In the genomic region with DNA sequence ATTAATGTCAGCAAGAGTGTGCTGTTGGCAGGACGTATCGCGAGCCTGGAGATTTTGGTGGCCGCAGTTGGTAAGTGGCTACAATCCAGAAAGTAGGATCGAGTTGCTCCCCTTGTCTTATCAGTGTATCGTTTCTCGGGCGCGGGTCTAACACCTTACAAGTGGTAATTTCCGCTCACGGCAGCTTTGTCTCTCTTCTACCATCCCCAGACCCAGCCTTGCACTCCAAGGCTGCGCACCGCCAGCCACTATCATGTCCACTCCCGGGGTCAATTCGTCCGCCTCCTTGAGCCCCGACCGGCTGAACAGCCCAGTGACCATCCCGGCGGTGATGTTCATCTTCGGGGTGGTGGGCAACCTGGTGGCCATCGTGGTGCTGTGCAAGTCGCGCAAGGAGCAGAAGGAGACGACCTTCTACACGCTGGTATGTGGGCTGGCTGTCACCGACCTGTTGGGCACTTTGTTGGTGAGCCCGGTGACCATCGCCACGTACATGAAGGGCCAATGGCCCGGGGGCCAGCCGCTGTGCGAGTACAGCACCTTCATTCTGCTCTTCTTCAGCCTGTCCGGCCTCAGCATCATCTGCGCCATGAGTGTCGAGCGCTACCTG, we compare ENCODE assay signal across 7 cellular contexts. TPM values are rescaled to one million over a fixed set of nuclear protein-coding genes. Genes with fewer than 3 reads are reported as not detected.
DNase-seq lines count a peak whose midpoint lies in the region; ATAC-seq lines count a peak whose summit lies in the region.

No MANE protein-coding gene starts in this region.

- H3K4me1 ChIP-seq in esophagus (ENCODE audit: control insufficient read depth in 2 of 2, insufficient read depth in 2 of 2, low read length in 1 of 2): peaks cover 4 to 12% of the 10 kb centered on the region in 2 donors

- no peaks in the 10 kb centered on the region for H3K36me3 ChIP-seq in esophagus (ENCODE audit: control insufficient read depth in 2 of 2, insufficient read depth in 2 of 2, low read length in 1 of 2)

- no peaks in the 10 kb centered on the region for H3K27me3 Mint-ChIP-seq in natural killer cell treated with Interleukin-12 subunit alpha and Interleukin-12 subunit beta and Interleukin-15 and Interleukin-18, amount 100 ng/mL, for 72 hours

- peak overlapping the region; percentile 47 to 87 for H3K27ac ChIP-seq in esophagus (ENCODE audit: low read depth in 2 of 2, low read length in 1 of 2)

- WGBS in esophagus, 2 donors: 2 to 3% methylated on average over 37 of the region's 37 CpGs

- peaks cover 0 to 3% of the 10 kb centered on the region in 2 donors for H3K27me3 ChIP-seq in esophagus (ENCODE audit: control insufficient read depth in 1 of 2, insufficient read depth in 2 of 2, low read length in 2 of 2)

- ATAC-seq in HG02938 (IDR thresholded peaks at IDR 0.05; ENCODE audit: unreplicated experiment): peak; percentile 13
- ATAC-seq in natural killer cell treated with Interleukin-12 subunit alpha and Interleukin-12 subunit beta and Interleukin-15 and Interleukin-18, amount 100 ng/mL, for 72 hours: no peak
- ATAC-seq in HG02759 (IDR thresholded peaks at IDR 0.05; ENCODE audit: unreplicated experiment): no peak
- ATAC-seq in HG02798 (IDR thresholded peaks at IDR 0.05; ENCODE audit: poor library complexity, unreplicated experiment): no peak

- no peaks in the 10 kb centered on the region for H3K9me3 ChIP-seq in esophagus (ENCODE audit: control insufficient read depth in 2 of 2, insufficient read depth in 1 of 2, low read depth in 1 of 2, low read length in 1 of 2)

- peak overlapping the region; percentile 63 to 74 for H3K4me3 ChIP-seq in esophagus (ENCODE audit: low read depth in 1 of 2, low read length in 2 of 2)

- peak; percentile 45 for DNase-seq in activated CD4-positive, alpha-beta T cell treated with anti-CD3 and anti-CD28 coated beads, Interleukin-2, amount 50 U/mL, for 1 hour
- DNase-seq in natural killer cell treated with Interleukin-12 subunit alpha and Interleukin-12 subunit beta and Interleukin-15 and Interleukin-18, amount 100 ng/mL, for 72 hours (ENCODE audit: low spot score): peak; percentile 63
- DNase-seq in SW480 (ENCODE audit: low spot score): no peak

- peaks cover 47 to 75% of the 10 kb centered on the region in 2 donors for H3K4me1 Mint-ChIP-seq in natural killer cell treated with Interleukin-12 subunit alpha and Interleukin-12 subunit beta and Interleukin-15 and Interleukin-18, amount 100 ng/mL, for 72 hours (ENCODE audit: low read depth in 2 of 2)

- peak overlapping the region; percentile 94 to 100 for H3K27ac Mint-ChIP-seq in natural killer cell treated with Interleukin-12 subunit alpha and Interleukin-12 subunit beta and Interleukin-15 and Interleukin-18, amount 100 ng/mL, for 72 hours

- peak overlapping the region; percentile 100 for H3K4me3 Mint-ChIP-seq in natural killer cell treated with Interleukin-12 subunit alpha and Interleukin-12 subunit beta and Interleukin-15 and Interleukin-18, amount 100 ng/mL, for 72 hours

- H3K9me3 Mint-ChIP-seq in natural killer cell treated with Interleukin-12 subunit alpha and Interleukin-12 subunit beta and Interleukin-15 and Interleukin-18, amount 100 ng/mL, for 72 hours: no peaks in the 10 kb centered on the region

- H3K36me3 Mint-ChIP-seq in natural killer cell treated with Interleukin-12 subunit alpha and Interleukin-12 subunit beta and Interleukin-15 and Interleukin-18, amount 100 ng/mL, for 72 hours: peaks cover 57% of the 10 kb centered on the region

RNA-seq across cellular contexts. Expression of a gene that starts 1.1 kb away (rescaled TPM):
- 1 to 10 TPM; 1.2 to 1.4 TPM for polyA plus RNA-seq in esophagus
- 100 to 1,000 TPM; 144 to 154 TPM for total RNA-seq in natural killer cell treated with Interleukin-12 subunit alpha and Interleukin-12 subunit beta and Interleukin-15 and Interleukin-18, amount 100 ng/mL, for 72 hours
